In the genomic region with DNA sequence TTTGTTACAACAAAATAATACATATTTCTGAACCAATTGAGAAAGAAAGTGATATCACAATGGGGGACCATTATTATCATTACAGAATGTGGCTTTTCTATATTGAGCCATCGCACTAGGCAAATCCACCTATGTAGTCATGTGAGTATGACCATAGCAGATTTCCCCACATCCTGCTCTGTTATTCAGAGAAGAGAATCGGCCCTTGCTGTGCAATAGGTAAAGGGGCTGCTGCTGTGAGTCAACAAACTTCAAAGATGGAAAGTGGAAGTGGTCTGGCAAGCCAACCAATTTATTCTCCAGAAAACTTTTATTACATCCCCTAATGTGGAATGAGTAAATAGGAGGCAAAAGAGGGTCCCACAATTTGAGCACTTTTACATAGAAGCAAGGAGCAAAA, we compare ENCODE assay signal across 15 cellular contexts.
DNase-seq lines count a peak whose midpoint lies in the region; ATAC-seq, FAIRE-seq and TF ChIP-seq lines count a peak whose summit lies in the region.
"Had no signal": no experiment of that assay in that cellular context is flagged by ENCODE, and none has a peak within 500 bp of the region (broad histone marks: within the 10 kb centered on the region; RNA-seq: fewer than 3 reads in every experiment).

No MANE protein-coding gene starts in this region.

- peak; percentile 11 for FAIRE-seq in H54 (lab: Jason Lieb, UNC)
- no peak for FAIRE-seq in small intestine (lab: Jason Lieb, UNC)
- FAIRE-seq: A204.1, H1, HepG2, HTR-8/SVneo had no signal

- no peaks in the 10 kb centered on the region for H4K20me1 ChIP-seq in PC-3 (ENCODE audit: low read length)

- H3K79me2 ChIP-seq in PC-3 (ENCODE audit: low read length), result no peaks in the 10 kb centered on the region

- TF ChIP-seq CTCF in PC-3 (conservative IDR thresholded peaks at IDR 0.05; ENCODE audit: low read depth, low read length) (no peak), astrocyte of the cerebellum (IDR thresholded peaks at IDR 0.05; ENCODE audit: low read depth, low read length, missing control alignments) (no peak)

- H3K27me3 ChIP-seq in PC-3 (ENCODE audit: low read length) (no peaks in the 10 kb centered on the region), small intestine (ENCODE audit: control insufficient read depth in 2 of 2, insufficient read depth in 2 of 2, low read length in 2 of 2) (no peaks in the 10 kb centered on the region)

- 0 out of 2 replicates have a peak, but pooled peaks cover 6% of the 10 kb centered on the region for H3K9me3 ChIP-seq in PC-3 (ENCODE audit: low read length)
- no peaks in the 10 kb centered on the region for H3K9me3 ChIP-seq in small intestine (ENCODE audit: control insufficient read depth, low read depth)

- in situ Hi-C loops in astrocyte of the cerebellum (cut with HindIII; ENCODE audit: low sequenced_read_pairs), result no loop called here

- POLR2A ChIA-PET in PC-3 (lab: Charles Lee; ENCODE audit: unreplicated experiment), result no interaction called here

- BruUV-seq in PC-3 (replicated peaks; lab: Mats Ljungman, UMichigan), result no TSS peak

- no peak for ATAC-seq in PC-3
- ATAC-seq: CD8-positive, alpha-beta T cell; HepG2 had no signal

- intact Hi-C loops in PC-3 (cut with micrococcal nuclease), result loop anchor here (10.0 kb wide), 1 partner anchor 569 kb away; a partner anchor contains a TSS

- no peak for TF ChIP-seq POLR2A in H54 (IDR thresholded peaks at IDR 0.05; ENCODE audit: low read depth, low read length)

- no peaks in the 10 kb centered on the region for H3K36me3 ChIP-seq in PC-3 (ENCODE audit: low read depth, low read length)
- H3K36me3 ChIP-seq in small intestine (ENCODE audit: control insufficient read depth in 2 of 2, insufficient read depth in 2 of 2, low read length in 2 of 2), result no peaks in the 10 kb centered on the region

- H3K9me2 ChIP-seq in PC-3 (replicated peaks; ENCODE audit: low read length), result no peaks in the 10 kb centered on the region

- no peak overlapping the region for H3K9ac ChIP-seq in PC-3 (ENCODE audit: low read length)

- H3K4me2 ChIP-seq in PC-3 (ENCODE audit: low read length), result no peak overlapping the region

- CTCF ChIA-PET in PC-3 (lab: Charles Lee), result no interaction called here

- H3K27ac ChIP-seq in PC-3 (ENCODE audit: low read length) (no peak overlapping the region), small intestine (ENCODE audit: low read depth in 1 of 2, low read length in 1 of 2) (no peak overlapping the region)

- no peaks in the 10 kb centered on the region for H3F3A ChIP-seq in PC-3 (ENCODE audit: low read length, unreplicated experiment)

- H3K4me1 ChIP-seq in PC-3 (ENCODE audit: insufficient read depth, low read length), result peaks cover 17% of the 10 kb centered on the region
- no peaks in the 10 kb centered on the region for H3K4me1 ChIP-seq in small intestine (ENCODE audit: control insufficient read depth in 2 of 2, insufficient read depth in 1 of 2, low read depth in 1 of 2, low read length in 1 of 2)
- H3K4me1 ChIP-seq: Caco-2 had no signal

- H2AFZ ChIP-seq in PC-3 (ENCODE audit: low read length), result no peak overlapping the region

- DNase-seq in H54 (ENCODE audit: insufficient read length, low spot score) (no peak), NAMALWA (ENCODE audit: low spot score) (peak; percentile 19), PC-3 (peak; percentile 24), astrocyte of the cerebellum (ENCODE audit: low read depth) (peak; percentile 18), small intestine (no peak), AG20443 (ENCODE audit: low spot score) (no peak)
- DNase-seq in activated effector memory CD4-positive, alpha-beta T cell treated with Interleukin-2 at 50 U/mL for 16 hours, result no peak
- DNase-seq: Caco-2; CD8-positive, alpha-beta T cell; HCEC 1CT; HFFc6 had no signal

- H3K4me3 ChIP-seq in PC-3 (ENCODE audit: low read length) (no peak overlapping the region), astrocyte of the cerebellum (ENCODE audit: low read depth, low read length) (no peak overlapping the region), small intestine (ENCODE audit: low read depth in 1 of 2, low read length in 2 of 2) (no peak overlapping the region)

- 66 to 70% (median 68%) methylated on average over 2 of the region's 2 CpGs for WGBS in small intestine, 3 donors

Comparison
In these comparisons a context has a peak if more than half of its experiments do, and no peak if none do; other contexts are left out.
1. DNase-seq: peak in NAMALWA (single experiment), PC-3 (single experiment) and astrocyte of the cerebellum (single experiment); none in H54 (single experiment), small intestine (single experiment), AG20443 (single experiment) and activated effector memory CD4-positive, alpha-beta T cell treated with Interleukin-2 at 50 U/mL for 16 hours (single experiment).